9 cellular contexts compared by ENCODE assay signal in the genomic region with DNA sequence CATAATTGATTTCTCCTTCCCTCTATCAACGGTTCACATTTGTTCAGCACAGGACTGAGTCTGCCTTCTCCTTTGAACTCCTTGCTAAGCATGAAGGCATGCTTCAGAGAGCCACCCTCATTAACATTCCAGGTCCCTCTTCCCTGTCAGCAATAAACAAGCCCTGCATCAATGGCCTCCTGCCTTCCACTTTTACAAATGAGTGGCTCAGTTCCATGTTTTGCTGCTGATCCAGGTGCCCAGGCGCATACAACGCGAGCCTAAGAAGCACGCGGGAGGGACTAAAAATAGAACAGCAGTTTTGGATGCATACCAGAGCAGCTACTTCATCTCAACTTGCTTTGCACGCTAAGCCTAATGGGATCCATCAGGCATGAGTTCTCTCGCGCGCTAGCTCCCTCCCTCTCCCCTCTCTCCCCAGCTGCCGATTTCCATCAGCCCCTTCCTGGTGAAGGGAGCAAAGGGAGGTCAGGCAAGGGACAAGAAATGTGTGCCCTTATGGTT. TPM values are rescaled to one million over a fixed set of nuclear protein-coding genes. Genes with fewer than 3 reads are reported as not detected.
A peak's percentile ranks its signal among the peaks of the same experiment; 100 is the strongest.
DNase-seq lines count a peak whose midpoint lies in the region; ATAC-seq and TF ChIP-seq lines count a peak whose summit lies in the region.
"Had no signal": no experiment of that assay in that cellular context is flagged by ENCODE, and none has a peak within 500 bp of the region (broad histone marks: within the 10 kb centered on the region; RNA-seq: fewer than 3 reads in every experiment).

No MANE protein-coding gene starts in this region.

- peak overlapping the region; percentile 54 to 69 (median 68) for H3K27ac ChIP-seq in upper lobe of left lung
- H3K27ac ChIP-seq: HL-60 had no signal

- ATAC-seq in upper lobe of left lung (ENCODE audit: low FRiP score in 2 of 2) (peak; percentile 84 to 91), HG02798 (IDR thresholded peaks at IDR 0.05; ENCODE audit: poor library complexity, unreplicated experiment) (no peak), HG03469 (IDR thresholded peaks at IDR 0.05; ENCODE audit: unreplicated experiment) (no peak), GM21515 (IDR thresholded peaks at IDR 0.05; ENCODE audit: unreplicated experiment) (no peak)

- H3K4me1 ChIP-seq in ES-I3 (ENCODE audit: insufficient read depth, low read length) (peaks cover 31% of the 10 kb centered on the region), upper lobe of left lung (peaks cover 17 to 24% (median 19%) of the 10 kb centered on the region in 4 donors)

- no peaks in the 10 kb centered on the region for H3K27me3 ChIP-seq in upper lobe of left lung

- TF ChIP-seq CTCF in upper lobe of left lung (IDR thresholded peaks at IDR 0.05) = no peak

- peak in 1 of 4 donors; percentile 28 for TF ChIP-seq EP300 in upper lobe of left lung (IDR thresholded peaks at IDR 0.05)

- no peak for TF ChIP-seq POLR2A in upper lobe of left lung (IDR thresholded peaks at IDR 0.05)

- peak overlapping the region in 2 of 4 donors; percentile 1 to 5 for H3K4me3 ChIP-seq in upper lobe of left lung

- H3K36me3 ChIP-seq in ES-I3 (ENCODE audit: insufficient read depth, low read length) = no peaks in the 10 kb centered on the region
- peaks cover 0 to 4% (median 0%) of the 10 kb centered on the region in 4 donors for H3K36me3 ChIP-seq in upper lobe of left lung

- WGBS in upper lobe of left lung, 2 donors = 32% methylated on average over 11 of the region's 11 CpGs

- DNase-seq in NCI-H446 treated with DMSO at 0.1 percent for 48 hours (lab: John Stamatoyannopoulos, UW) = peak; percentile 70
- peak; percentile 60 for DNase-seq in ecto neural progenitor cell (ENCODE audit: low spot score)
- DNase-seq in lung microvascular endothelial cell (ENCODE audit: low read depth in 2 of 2) = peak; percentile 68 to 94
- DNase-seq in upper lobe of left lung = peak in 1 of 2 donors; percentile 71

- H3K9me3 ChIP-seq in ES-I3 (ENCODE audit: control insufficient read depth, insufficient read depth, low read length) (no peaks in the 10 kb centered on the region), upper lobe of left lung (no peaks in the 10 kb centered on the region)

- peak overlapping the region; percentile 19; the same call in 1 of the 2 replicates for H3K9ac ChIP-seq in ES-I3 (ENCODE audit: low read depth, low read length)

RNA-seq across cellular contexts. Expression of a gene that starts 53.4 kb away (rescaled TPM):
- total RNA-seq in lung microvascular endothelial cell = 6.7 and 8.7 TPM in 2 replicates
- total RNA-seq in upper lobe of left lung = 10 to 100 TPM; 29.2 to 38.0 (median 32.5) TPM

Comparison
In these comparisons a context has a peak if more than half of its experiments do, and no peak if none do; other contexts are left out.
1. ATAC-seq: peak in upper lobe of left lung (2 of 2); none in HG02798 (single experiment), HG03469 (single experiment) and GM21515 (single experiment).